1 cellular context compared by ENCODE assay signal in genomic region chr22:23817146-23817545, GRCh38.
TF ChIP-seq lines count a peak whose summit lies in the region.

No MANE protein-coding gene starts in this region.

TF ChIP-seq in GM12878, 131 proteins besides CTCF, POLR2A, EP300 and RAD21:
- TF ChIP-seq IRF4 (IDR thresholded peaks at IDR 0.05; ENCODE audit: low read depth, low read length), result no peak
- no peak for TF ChIP-seq ZNF274 (IDR thresholded peaks at IDR 0.05; ENCODE audit: insufficient read depth, insufficient read length)
- no peak for TF ChIP-seq RB1 (IDR thresholded peaks at IDR 0.05; ENCODE audit: borderline replicate concordance)
- TF ChIP-seq ASH2L (IDR thresholded peaks at IDR 0.05; ENCODE audit: borderline replicate concordance, low read depth), result no peak
- TF ChIP-seq, protein P1, sequence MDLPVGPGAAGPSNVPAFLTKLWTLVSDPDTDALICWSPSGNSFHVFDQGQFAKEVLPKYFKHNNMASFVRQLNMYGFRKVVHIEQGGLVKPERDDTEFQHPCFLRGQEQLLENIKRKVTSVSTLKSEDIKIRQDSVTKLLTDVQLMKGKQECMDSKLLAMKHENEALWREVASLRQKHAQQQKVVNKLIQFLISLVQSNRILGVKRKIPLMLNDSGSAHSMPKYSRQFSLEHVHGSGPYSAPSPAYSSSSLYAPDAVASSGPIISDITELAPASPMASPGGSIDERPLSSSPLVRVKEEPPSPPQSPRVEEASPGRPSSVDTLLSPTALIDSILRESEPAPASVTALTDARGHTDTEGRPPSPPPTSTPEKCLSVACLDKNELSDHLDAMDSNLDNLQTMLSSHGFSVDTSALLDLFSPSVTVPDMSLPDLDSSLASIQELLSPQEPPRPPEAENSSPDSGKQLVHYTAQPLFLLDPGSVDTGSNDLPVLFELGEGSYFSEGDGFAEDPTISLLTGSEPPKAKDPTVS (IDR thresholded peaks at IDR 0.05; ENCODE audit: low read depth, low read length), result no peak
- TF ChIP-seq HDGF (IDR thresholded peaks at IDR 0.05), result no peak
- TF ChIP-seq, protein P2, sequence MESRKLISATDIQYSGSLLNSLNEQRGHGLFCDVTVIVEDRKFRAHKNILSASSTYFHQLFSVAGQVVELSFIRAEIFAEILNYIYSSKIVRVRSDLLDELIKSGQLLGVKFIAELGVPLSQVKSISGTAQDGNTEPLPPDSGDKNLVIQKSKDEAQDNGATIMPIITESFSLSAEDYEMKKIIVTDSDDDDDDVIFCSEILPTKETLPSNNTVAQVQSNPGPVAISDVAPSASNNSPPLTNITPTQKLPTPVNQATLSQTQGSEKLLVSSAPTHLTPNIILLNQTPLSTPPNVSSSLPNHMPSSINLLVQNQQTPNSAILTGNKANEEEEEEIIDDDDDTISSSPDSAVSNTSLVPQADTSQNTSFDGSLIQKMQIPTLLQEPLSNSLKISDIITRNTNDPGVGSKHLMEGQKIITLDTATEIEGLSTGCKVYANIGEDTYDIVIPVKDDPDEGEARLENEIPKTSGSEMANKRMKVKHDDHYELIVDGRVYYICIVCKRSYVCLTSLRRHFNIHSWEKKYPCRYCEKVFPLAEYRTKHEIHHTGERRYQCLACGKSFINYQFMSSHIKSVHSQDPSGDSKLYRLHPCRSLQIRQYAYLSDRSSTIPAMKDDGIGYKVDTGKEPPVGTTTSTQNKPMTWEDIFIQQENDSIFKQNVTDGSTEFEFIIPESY (IDR thresholded peaks at IDR 0.05), result no peak
- TF ChIP-seq BHLHE40 (IDR thresholded peaks at IDR 0.05; ENCODE audit: borderline replicate concordance in 1 of 2, low read depth in 2 of 2, low read length in 1 of 2), result no peak
- no peak for TF ChIP-seq ZBTB40 (IDR thresholded peaks at IDR 0.05; ENCODE audit: borderline replicate concordance)
- no peak for TF ChIP-seq EGR1 (IDR thresholded peaks at IDR 0.05; ENCODE audit: borderline replicate concordance in 1 of 2, low read depth in 2 of 2, low read length in 2 of 2)
- TF ChIP-seq HDAC2 (IDR thresholded peaks at IDR 0.05), result no peak
- TF ChIP-seq HCFC1 (IDR thresholded peaks at IDR 0.05; ENCODE audit: low read length), result no peak
- no peak for TF ChIP-seq CHD1 (IDR thresholded peaks at IDR 0.05; ENCODE audit: low read depth, low read length)
- no peak for TF ChIP-seq MYC (IDR thresholded peaks at IDR 0.05; ENCODE audit: insufficient read depth, insufficient read length, insufficient replicate concordance, low read length, severe bottlenecking)
- TF ChIP-seq RFX5 (IDR thresholded peaks at IDR 0.05; ENCODE audit: low read depth, low read length), result no peak
- TF ChIP-seq IKZF2 (IDR thresholded peaks at IDR 0.05), result no peak
- TF ChIP-seq CBFB (IDR thresholded peaks at IDR 0.05; ENCODE audit: low read depth), result no peak
- TF ChIP-seq WRNIP1 (IDR thresholded peaks at IDR 0.05; ENCODE audit: borderline replicate concordance, low read depth, low read length), result no peak
- no peak for TF ChIP-seq CUX1 (IDR thresholded peaks at IDR 0.05; ENCODE audit: insufficient replicate concordance, low read depth, low read length)
- TF ChIP-seq ATF7 (IDR thresholded peaks at IDR 0.05; ENCODE audit: low read depth), result no peak
TF ChIP-seq in GM12878: peak in this region for 0.
